ENCODE assay signal across 1 cellular context in genomic region chr20:62723351-62723750, GRCh38.
TF ChIP-seq lines count a peak whose summit lies in the region.

No MANE protein-coding gene starts in this region.

TF ChIP-seq in HEK293, 187 proteins besides CTCF, POLR2A, EP300 and RAD21:
- TF ChIP-seq PRDM2 (tag by site-specific recombination; IDR thresholded peaks at IDR 0.05; ENCODE audit: borderline replicate concordance) (no peak), ZIC2 (tag by site-specific recombination; IDR thresholded peaks at IDR 0.05) (peak; percentile 24; the same call in 1 of the 2 replicates)
